8 cellular contexts compared by ENCODE assay signal in the genomic region with DNA sequence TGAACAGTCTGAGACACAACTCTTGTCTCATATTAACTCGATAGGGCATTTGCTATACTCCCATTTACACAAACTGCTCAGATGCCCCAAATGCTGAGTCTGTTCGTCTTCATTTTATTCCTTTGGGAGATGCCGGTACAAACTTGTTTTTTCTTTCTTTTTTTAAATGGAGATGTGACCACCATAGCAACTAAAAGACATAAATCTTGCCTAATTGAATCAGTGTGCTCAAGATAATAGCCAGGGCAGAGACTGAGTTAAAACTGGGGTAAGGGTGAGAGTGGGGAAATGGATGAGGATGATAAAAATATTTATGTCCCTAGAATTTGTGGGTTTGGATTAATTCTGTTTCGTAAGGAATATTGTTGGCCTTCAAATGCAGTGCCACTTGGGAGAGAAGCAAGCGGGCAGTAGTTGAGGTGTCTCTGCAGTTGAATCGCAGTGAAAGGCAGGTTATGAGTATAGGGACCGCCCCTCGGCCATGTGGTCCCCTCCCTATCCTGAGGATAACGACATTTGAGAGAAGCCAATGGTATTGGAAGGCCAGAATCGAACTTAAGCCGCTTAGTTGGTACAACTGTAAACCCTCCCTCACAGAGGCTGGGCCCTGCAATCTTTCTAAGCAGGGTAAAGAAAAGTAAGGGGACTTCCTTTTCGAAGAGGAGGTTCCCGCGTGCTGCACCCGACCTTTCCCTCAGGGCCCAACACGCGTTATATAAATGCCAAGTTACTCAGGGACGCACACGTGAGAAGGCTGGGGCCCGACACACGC. TPM values are rescaled to one million over a fixed set of nuclear protein-coding genes. Genes with fewer than 3 reads are reported as not detected.
DNase-seq lines count a peak whose midpoint lies in the region; ATAC-seq lines count a peak whose summit lies in the region.

No MANE protein-coding gene starts in this region.

- no peak overlapping the region for H3K4me3 Mint-ChIP-seq in activated naive CD4-positive, alpha-beta T cell treated with anti-CD3 and anti-CD28 coated beads for 36 hours

- in situ Hi-C loops in Caki2 (cut with HindIII; ENCODE audit: low pct_unique_long_range_greater_than_20kb, low sequenced_read_pairs) = no loop called here

- peaks cover 31% of the 10 kb centered on the region for H3K4me1 Mint-ChIP-seq in activated naive CD4-positive, alpha-beta T cell treated with anti-CD3 and anti-CD28 coated beads for 36 hours (ENCODE audit: low read depth)

- CTCF ChIA-PET in activated naive CD4-positive, alpha-beta T cell treated with anti-CD3 and anti-CD28 coated beads for 36 hours (lab: Charles Lee) = interaction anchor here (0.9 to 1.0 kb wide), 2 partner anchors 86 to 103 kb away, joined by 3 to 6 read pairs; no protein-coding TSS in a partner anchor

- ATAC-seq in GM19463 (IDR thresholded peaks at IDR 0.05; ENCODE audit: unreplicated experiment) = peak; percentile 23
- ATAC-seq in HG03565 (IDR thresholded peaks at IDR 0.05; ENCODE audit: unreplicated experiment) = peak; percentile 15
- ATAC-seq in left cardiac atrium = peak; percentile 53 to 55
- ATAC-seq in sciatic nerve = peak; percentile 75

- H3K36me3 Mint-ChIP-seq in activated naive CD4-positive, alpha-beta T cell treated with anti-CD3 and anti-CD28 coated beads for 36 hours (ENCODE audit: low read depth) = peaks cover 16% of the 10 kb centered on the region

- intact Hi-C loops in activated naive CD4-positive, alpha-beta T cell treated with anti-CD3 and anti-CD28 coated beads for 36 hours (cut with micrococcal nuclease) = loop anchor here (1.0 to 5.0 kb wide), 11 partner anchors 22 to 539 kb away; partner anchors contain the start of genes KYAT3, RBMXL1 and ZNF326
- intact Hi-C loops in left cardiac atrium (cut with DNase I) (loop anchor here (10.0 kb wide), 1 partner anchor 81 kb away; no protein-coding TSS in a partner anchor), sciatic nerve (cut with DNase I) (loop anchor here (10.0 kb wide), 1 partner anchor 111 kb away; the partner anchor contains the start of gene LRRC8C)

- H3K9me3 Mint-ChIP-seq in activated naive CD4-positive, alpha-beta T cell treated with anti-CD3 and anti-CD28 coated beads for 36 hours = peaks cover 5% of the 10 kb centered on the region

- no peaks in the 10 kb centered on the region for H3K27me3 Mint-ChIP-seq in activated naive CD4-positive, alpha-beta T cell treated with anti-CD3 and anti-CD28 coated beads for 36 hours (ENCODE audit: low read depth)

- peak; percentile 77 for DNase-seq in Caki2 (ENCODE audit: low read depth)
- peak; percentile 60 for DNase-seq in NOMO-1 treated with DMSO at 0.1 percent for 48 hours (lab: John Stamatoyannopoulos, UW; ENCODE audit: unreplicated experiment)
- peak; percentile 81 for DNase-seq in activated naive CD4-positive, alpha-beta T cell treated with anti-CD3 and anti-CD28 coated beads for 36 hours
- DNase-seq in left cardiac atrium = no peak
- no peak for DNase-seq in sciatic nerve (ENCODE audit: low spot score)
- DNase-seq in foreskin melanocyte = no peak

- no peak overlapping the region for H3K27ac Mint-ChIP-seq in activated naive CD4-positive, alpha-beta T cell treated with anti-CD3 and anti-CD28 coated beads for 36 hours

RNA-seq across cellular contexts. Expression of gene LRRC8B, which starts 0.8 kb away (rescaled TPM):
- 2.3 and 15.9 TPM in 2 replicates for total RNA-seq in Caki2 (2014; rRNA removed; shearing (Covaris generic); ENCODE audit: low replicate concordance)
- total RNA-seq in activated naive CD4-positive, alpha-beta T cell treated with anti-CD3 and anti-CD28 coated beads for 36 hours = 10 to 100 TPM; 18.0 to 20.4 TPM
- total RNA-seq in left cardiac atrium (1 to 10 TPM; 4.9 to 6.9 TPM), sciatic nerve (21.9 TPM)

Comparison
In these comparisons a context has a peak if more than half of its experiments do, and no peak if none do; other contexts are left out.
1. DNase-seq: peak in Caki2 (single experiment), NOMO-1 treated with DMSO at 0.1 percent for 48 hours (single experiment) and activated naive CD4-positive, alpha-beta T cell treated with anti-CD3 and anti-CD28 coated beads for 36 hours (single experiment); none in left cardiac atrium (single experiment), sciatic nerve (single experiment) and foreskin melanocyte (single experiment).
2. ATAC-seq: peak in every context shown above with its lines; median percentile 75 in sciatic nerve; 54 in left cardiac atrium; 23 in GM19463; 15 in HG03565.